ENCODE assay signal across 30 cellular contexts in the genomic region with DNA sequence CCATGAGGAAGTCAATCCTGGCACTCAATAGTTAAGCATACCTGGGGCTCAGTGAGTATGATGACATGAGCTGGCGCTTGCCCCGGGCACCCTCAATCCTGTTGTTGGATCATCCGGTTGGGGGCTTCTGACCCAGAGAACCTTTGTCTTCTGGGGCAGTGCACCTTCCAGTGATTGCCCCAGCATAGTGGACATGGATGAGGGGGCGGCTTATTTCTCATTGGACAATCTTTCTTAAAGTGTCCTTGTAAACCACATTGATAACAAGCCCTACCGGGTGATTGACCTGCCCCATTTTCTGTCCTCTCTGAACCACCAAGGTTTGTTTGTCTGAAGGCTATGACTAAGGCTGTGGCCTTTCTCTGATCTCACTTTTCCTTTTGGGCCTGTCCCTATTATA. TPM values are rescaled to one million over a fixed set of nuclear protein-coding genes. Genes with fewer than 3 reads are reported as not detected.
"Had no signal": no experiment of that assay in that cellular context is flagged by ENCODE, and none has a peak within 500 bp of the region (broad histone marks: within the 10 kb centered on the region; RNA-seq: fewer than 3 reads in every experiment).

No MANE protein-coding gene starts in this region.

- H3K4me1 ChIP-seq: pancreas, prostate gland, sigmoid colon, tibial artery had no signal

- DNase-seq: activated CD4-positive, alpha-beta memory T cell treated with anti-CD3 and anti-CD28 coated beads, Interleukin-2, amount 10 ng/mL, durations not matched to agents 7 days and 5 days; activated CD4-positive, alpha-beta T cell treated with anti-CD3 and anti-CD28 coated beads for 1 hour; activated CD4-positive, alpha-beta T cell treated with anti-CD3 and anti-CD28 coated beads, Interleukin-2, amount 10 ng/mL, durations not matched to agents 7 days and 5 days; activated CD8-positive, alpha-beta memory T cell treated with anti-CD3 and anti-CD28 coated beads, Interleukin-2, amount 10 ng/mL, durations not matched to agents 7 days and 5 days; activated effector memory CD4-positive, alpha-beta T cell treated with Interleukin-2 at 50 U/mL for 16 hours; activated naive CD4-positive, alpha-beta T cell treated with anti-CD3 and anti-CD28 coated beads for 36 hours; activated naive CD8-positive, alpha-beta T cell treated with anti-CD3 and anti-CD28 coated beads, Interleukin-2, amount 10 ng/mL, durations not matched to agents 7 days and 5 days; amygdala; central memory CD4-positive, alpha-beta T cell; endodermal cell; foreskin keratinocyte; heart right ventricle; lower lobe of right lung; mesendoderm; mucosa of descending colon; nucleus accumbens; pancreas; sigmoid colon; small intestine; stimulated activated CD4-positive, alpha-beta T cell treated with anti-CD3 and anti-CD28 coated beads, Interleukin-4, amount 100 ng/mL, for 24 hours; T-helper 2 cell; tibial artery had no signal

- H3K4me3 ChIP-seq: heart right ventricle, lower lobe of right lung, mucosa of descending colon, pancreas, prostate gland, sigmoid colon, suprapubic skin, tibial artery had no signal

- H3K27ac ChIP-seq: foreskin keratinocyte, heart right ventricle, lower lobe of right lung, pancreas, prostate gland, sigmoid colon, suprapubic skin, tibial artery had no signal

- ATAC-seq: activated CD8-positive, alpha-beta memory T cell treated with anti-CD3 and anti-CD28 coated beads, Interleukin-2, amount 10 ng/mL, durations not matched to agents 7 days and 5 days; esophagus mucosa; foreskin keratinocyte; heart right ventricle; left lobe of liver; lower lobe of right lung; mucosa of descending colon; pancreas; stimulated activated effector memory CD8-positive, alpha-beta T cell treated with anti-CD3 and anti-CD28 coated beads, Interleukin-12 subunit alpha, Interleukin-12 subunit beta, amount 100 ng/mL, for 72 hours; WTC11 had no signal

- H3K9me3 Mint-ChIP-seq: activated naive CD4-positive, alpha-beta T cell treated with anti-CD3 and anti-CD28 coated beads for 36 hours; dendritic cell treated with granulocyte-macrophage colony-stimulating factor and Interleukin-4, amounts not matched to agents 40 ng/mL and 50 ng/mL, for 4 days; stimulated activated effector memory CD8-positive, alpha-beta T cell treated with anti-CD3 and anti-CD28 coated beads, Interleukin-12 subunit alpha, Interleukin-12 subunit beta, amount 100 ng/mL, for 72 hours had no signal

- H3K27me3 Mint-ChIP-seq: activated CD4-positive, alpha-beta memory T cell treated with anti-CD3 and anti-CD28 coated beads, Interleukin-2, amount 10 ng/mL, durations not matched to agents 7 days and 5 days; activated CD4-positive, alpha-beta T cell treated with anti-CD3 and anti-CD28 coated beads, Interleukin-2, amount 10 ng/mL, durations not matched to agents 7 days and 5 days; activated CD8-positive, alpha-beta memory T cell treated with anti-CD3 and anti-CD28 coated beads, Interleukin-2, amount 10 ng/mL, durations not matched to agents 7 days and 5 days; activated naive CD8-positive, alpha-beta T cell treated with anti-CD3 and anti-CD28 coated beads, Interleukin-2, amount 10 ng/mL, durations not matched to agents 7 days and 5 days; dendritic cell treated with granulocyte-macrophage colony-stimulating factor and Interleukin-4, amounts not matched to agents 40 ng/mL and 50 ng/mL, for 4 days had no signal

- H3K9me3 ChIP-seq: heart right ventricle, lower lobe of right lung, mucosa of descending colon, pancreas, prostate gland, sigmoid colon, suprapubic skin, tibial artery had no signal

- H3K27ac Mint-ChIP-seq: activated CD4-positive, alpha-beta memory T cell treated with anti-CD3 and anti-CD28 coated beads, Interleukin-2, amount 10 ng/mL, durations not matched to agents 7 days and 5 days; activated CD4-positive, alpha-beta T cell treated with anti-CD3 and anti-CD28 coated beads, Interleukin-2, amount 10 ng/mL, durations not matched to agents 7 days and 5 days; activated CD8-positive, alpha-beta memory T cell treated with anti-CD3 and anti-CD28 coated beads, Interleukin-2, amount 10 ng/mL, durations not matched to agents 7 days and 5 days; activated naive CD4-positive, alpha-beta T cell treated with anti-CD3 and anti-CD28 coated beads for 36 hours; activated naive CD8-positive, alpha-beta T cell treated with anti-CD3 and anti-CD28 coated beads, Interleukin-2, amount 10 ng/mL, durations not matched to agents 7 days and 5 days; dendritic cell treated with granulocyte-macrophage colony-stimulating factor and Interleukin-4, amounts not matched to agents 40 ng/mL and 50 ng/mL, for 4 days; endodermal cell; WTC11 had no signal

- H3K36me3 ChIP-seq: pancreas, prostate gland had no signal

- H3K27me3 ChIP-seq: foreskin keratinocyte, heart right ventricle, pancreas, sigmoid colon, suprapubic skin, tibial artery had no signal

- H3K4me3 Mint-ChIP-seq: activated CD4-positive, alpha-beta memory T cell treated with anti-CD3 and anti-CD28 coated beads, Interleukin-2, amount 10 ng/mL, durations not matched to agents 7 days and 5 days; activated CD4-positive, alpha-beta T cell treated with anti-CD3 and anti-CD28 coated beads, Interleukin-2, amount 10 ng/mL, durations not matched to agents 7 days and 5 days; activated CD8-positive, alpha-beta memory T cell treated with anti-CD3 and anti-CD28 coated beads, Interleukin-2, amount 10 ng/mL, durations not matched to agents 7 days and 5 days; activated naive CD4-positive, alpha-beta T cell treated with anti-CD3 and anti-CD28 coated beads for 36 hours; activated naive CD8-positive, alpha-beta T cell treated with anti-CD3 and anti-CD28 coated beads, Interleukin-2, amount 10 ng/mL, durations not matched to agents 7 days and 5 days; dendritic cell treated with granulocyte-macrophage colony-stimulating factor and Interleukin-4, amounts not matched to agents 40 ng/mL and 50 ng/mL, for 4 days; stimulated activated effector memory CD8-positive, alpha-beta T cell treated with anti-CD3 and anti-CD28 coated beads, Interleukin-12 subunit alpha, Interleukin-12 subunit beta, amount 100 ng/mL, for 72 hours; WTC11 had no signal

RNA-seq across cellular contexts. Expression of gene IGSF6, which starts 18.2 kb away (rescaled TPM):
- total RNA-seq: activated naive CD4-positive, alpha-beta T cell treated with anti-CD3 and anti-CD28 coated beads for 36 hours; endodermal cell; WTC11 had no signal
- polyA plus RNA-seq: neural cell had no signal

RNA-seq across cellular contexts. Expression of gene OTOA, which starts 29.6 kb away (rescaled TPM):
- total RNA-seq: activated naive CD4-positive, alpha-beta T cell treated with anti-CD3 and anti-CD28 coated beads for 36 hours had no signal
- polyA plus RNA-seq: pancreas had no signal
